Comparison of ENCODE assay signal across 19 cellular contexts in the genomic region with DNA sequence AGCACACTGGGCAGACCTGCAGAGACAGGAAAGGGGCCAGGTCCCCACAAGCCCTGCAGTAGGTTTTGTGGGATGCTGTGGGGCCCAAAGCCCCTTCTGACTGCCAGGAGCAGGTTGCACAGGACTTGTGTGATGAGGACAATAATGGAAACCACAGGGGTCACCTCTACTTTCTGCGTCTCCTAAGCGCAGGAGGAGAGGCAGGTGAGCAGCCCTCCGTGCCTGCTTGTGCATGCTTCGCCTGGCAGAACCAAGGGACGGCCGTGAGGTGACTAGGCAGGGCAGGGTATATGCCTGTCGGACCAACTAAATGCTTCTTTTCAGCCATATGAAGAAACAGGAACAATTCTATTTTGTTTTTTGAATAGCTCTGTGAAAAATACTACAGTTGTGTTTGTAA.
"Had no signal": no experiment of that assay in that cellular context is flagged by ENCODE, and none has a peak within 500 bp of the region (broad histone marks: within the 10 kb centered on the region; RNA-seq: fewer than 3 reads in every experiment).

No MANE protein-coding gene starts in this region.

- H3K27me3 ChIP-seq: colonic mucosa, suprapubic skin, transverse colon, vagina had no signal

- H3K36me3 ChIP-seq: colonic mucosa, transverse colon had no signal

- DNase-seq: activated B cell treated with CpG ODN at 0.5 μM for 24 hours; activated CD4-positive, alpha-beta memory T cell treated with anti-CD3 and anti-CD28 coated beads for 36 hours; activated CD4-positive, alpha-beta T cell treated with anti-CD3 and anti-CD28 coated beads for 4 hours; activated naive CD4-positive, alpha-beta T cell; activated naive CD8-positive, alpha-beta T cell treated with anti-CD3 and anti-CD28 coated beads for 36 hours; activated T-cell treated with anti-CD3 and anti-CD28 coated beads for 4 hours; central memory CD4-positive, alpha-beta T cell; colonic mucosa; endodermal cell; hypothalamus; mammary epithelial cell; occipital lobe; stimulated activated CD4-positive, alpha-beta T cell treated with anti-CD3 and anti-CD28 coated beads, Interleukin-15, amount 100 ng/mL, for 24 hours; stimulated activated CD4-positive, alpha-beta T cell treated with anti-CD3 and anti-CD28 coated beads, Interleukin-2, amount 100 ng/mL, for 48 hours; transverse colon had no signal

- H3K9me3 ChIP-seq: colonic mucosa, suprapubic skin, transverse colon, vagina had no signal

- H3K4me3 ChIP-seq: colonic mucosa, skin epidermis, suprapubic skin, transverse colon, vagina had no signal

- H3K27ac ChIP-seq: colonic mucosa, epithelial cell of prostate, suprapubic skin, transverse colon, vagina had no signal

- H3K4me1 ChIP-seq: colonic mucosa, suprapubic skin, transverse colon, vagina had no signal
